ENCODE assay signal across 9 cellular contexts in the genomic region with DNA sequence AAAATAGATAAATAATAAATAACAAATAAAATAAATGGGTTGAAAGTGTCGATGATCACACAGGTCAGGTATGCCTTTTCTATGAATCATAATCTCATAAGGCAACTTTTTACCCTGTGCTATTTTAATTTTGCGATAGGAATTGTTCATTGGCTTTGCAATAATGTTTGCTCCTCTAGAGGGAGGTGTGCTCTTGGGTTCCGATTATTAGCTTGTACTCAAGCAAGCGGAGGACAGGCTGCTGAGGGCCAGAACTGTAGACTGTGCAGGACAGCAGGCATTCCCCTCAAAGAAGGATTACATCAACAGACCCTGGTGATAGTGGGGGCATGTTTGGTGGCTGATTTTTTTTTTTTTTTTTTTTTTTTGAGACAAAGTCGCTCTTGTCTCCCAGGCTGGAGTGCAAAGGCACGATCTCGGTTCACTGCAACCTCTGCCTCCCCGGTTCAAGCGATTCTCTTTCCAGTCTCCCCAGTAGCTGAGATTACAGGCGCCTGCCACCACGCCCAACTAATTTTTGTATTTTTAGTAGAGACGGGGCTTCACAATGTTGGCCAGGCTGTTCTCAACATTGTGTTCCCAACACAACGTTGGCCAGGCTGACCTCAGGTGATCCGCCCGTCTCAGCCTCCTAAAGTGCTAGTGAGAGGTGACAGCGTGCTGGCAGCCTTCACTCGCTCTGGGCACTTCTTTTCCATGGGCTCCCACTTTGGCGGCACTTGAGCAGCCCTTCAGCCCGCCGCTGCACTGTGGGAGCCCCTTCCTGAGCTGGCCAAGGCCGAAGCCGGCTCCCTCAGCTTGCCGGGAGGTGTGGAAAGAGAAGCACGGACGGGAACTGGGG. TPM values are rescaled to one million over a fixed set of nuclear protein-coding genes. Genes with fewer than 3 reads are reported as not detected.
DNase-seq lines count a peak whose midpoint lies in the region; ATAC-seq and TF ChIP-seq lines count a peak whose summit lies in the region.
"Had no signal": no experiment of that assay in that cellular context is flagged by ENCODE, and none has a peak within 500 bp of the region (broad histone marks: within the 10 kb centered on the region; RNA-seq: fewer than 3 reads in every experiment).

No MANE protein-coding gene starts in this region.

- WGBS in lung, 2 donors: 86 to 89% methylated on average over 25 of the region's 25 CpGs

- H3K27me3 Mint-ChIP-seq in activated CD4-positive, alpha-beta T cell treated with anti-CD3 and anti-CD28 coated beads, Interleukin-2, amount 10 ng/mL, durations not matched to agents 7 days and 5 days: no peaks in the 10 kb centered on the region
- no peaks in the 10 kb centered on the region for H3K27me3 Mint-ChIP-seq in activated naive CD8-positive, alpha-beta T cell treated with anti-CD3 and anti-CD28 coated beads for 36 hours
- H3K27me3 Mint-ChIP-seq: stimulated activated naive B cell treated with anti-CD40 and anti-IgM and Interleukin-4, amounts not matched to agents 10 μg/mL and 1 μg/mL and 100 μg/mL, for 72 hours had no signal

- H3K9me3 ChIP-seq in lung (ENCODE audit: control insufficient read depth in 2 of 2, insufficient read depth in 1 of 2, low read length in 1 of 2): peaks cover 0 to 3% of the 10 kb centered on the region in 2 donors

- TF ChIP-seq CTCF in C4-2B (conservative IDR thresholded peaks at IDR 0.05) (peak; percentile 63), lung (IDR thresholded peaks at IDR 0.05; ENCODE audit: control extremely low read depth, extremely low read depth) (peak; percentile 16)

- no peaks in the 10 kb centered on the region for H3K4me1 Mint-ChIP-seq in activated CD4-positive, alpha-beta T cell treated with anti-CD3 and anti-CD28 coated beads, Interleukin-2, amount 10 ng/mL, durations not matched to agents 7 days and 5 days
- no peaks in the 10 kb centered on the region for H3K4me1 Mint-ChIP-seq in activated naive CD8-positive, alpha-beta T cell treated with anti-CD3 and anti-CD28 coated beads for 36 hours
- H3K4me1 Mint-ChIP-seq: stimulated activated naive B cell treated with anti-CD40 and anti-IgM and Interleukin-4, amounts not matched to agents 10 μg/mL and 1 μg/mL and 100 μg/mL, for 72 hours had no signal

- H3K27ac Mint-ChIP-seq in activated CD4-positive, alpha-beta T cell treated with anti-CD3 and anti-CD28 coated beads, Interleukin-2, amount 10 ng/mL, durations not matched to agents 7 days and 5 days: no peak overlapping the region
- H3K27ac Mint-ChIP-seq in activated naive CD8-positive, alpha-beta T cell treated with anti-CD3 and anti-CD28 coated beads for 36 hours: no peak overlapping the region
- H3K27ac Mint-ChIP-seq: stimulated activated naive B cell treated with anti-CD40 and anti-IgM and Interleukin-4, amounts not matched to agents 10 μg/mL and 1 μg/mL and 100 μg/mL, for 72 hours had no signal

- no peaks in the 10 kb centered on the region for H3K36me3 Mint-ChIP-seq in activated CD4-positive, alpha-beta T cell treated with anti-CD3 and anti-CD28 coated beads, Interleukin-2, amount 10 ng/mL, durations not matched to agents 7 days and 5 days (ENCODE audit: low read depth)
- no peaks in the 10 kb centered on the region for H3K36me3 Mint-ChIP-seq in activated naive CD8-positive, alpha-beta T cell treated with anti-CD3 and anti-CD28 coated beads for 36 hours

- no peaks in the 10 kb centered on the region for H3K9me3 Mint-ChIP-seq in activated CD4-positive, alpha-beta T cell treated with anti-CD3 and anti-CD28 coated beads, Interleukin-2, amount 10 ng/mL, durations not matched to agents 7 days and 5 days
- no peaks in the 10 kb centered on the region for H3K9me3 Mint-ChIP-seq in activated naive CD8-positive, alpha-beta T cell treated with anti-CD3 and anti-CD28 coated beads for 36 hours
- H3K9me3 Mint-ChIP-seq: stimulated activated naive B cell treated with anti-CD40 and anti-IgM and Interleukin-4, amounts not matched to agents 10 μg/mL and 1 μg/mL and 100 μg/mL, for 72 hours had no signal

- no peak overlapping the region for H3K4me3 ChIP-seq in lung

- H3K27ac ChIP-seq in C4-2B (no peak overlapping the region), lung (ENCODE audit: low read depth in 1 of 2, low read length in 1 of 2) (no peak overlapping the region)

- in situ Hi-C loops in T47D (cut with HindIII; ENCODE audit: low pct_unique_long_range_greater_than_20kb, low sequenced_read_pairs): no loop called here

- H3K27me3 ChIP-seq in lung (ENCODE audit: control insufficient read depth, insufficient read depth): no peaks in the 10 kb centered on the region

- no peaks in the 10 kb centered on the region for H3K4me1 ChIP-seq in lung (ENCODE audit: control insufficient read depth in 2 of 2, insufficient read depth in 2 of 2, low read length in 2 of 2)

- DNase-seq in LoVo (ENCODE audit: low spot score) (peak; percentile 37), T47D (ENCODE audit: low read depth in 1 of 2, low spot score in 1 of 2) (peak; percentile 63 to 78), lung (ENCODE audit: low spot score) (no peak), NCI-H128 (lab: John Stamatoyannopoulos, UW; ENCODE audit: unreplicated experiment) (no peak)
- no peak for DNase-seq in activated CD4-positive, alpha-beta T cell treated with anti-CD3 and anti-CD28 coated beads, Interleukin-2, amount 10 ng/mL, durations not matched to agents 7 days and 5 days
- no peak for DNase-seq in activated naive CD8-positive, alpha-beta T cell treated with anti-CD3 and anti-CD28 coated beads for 36 hours
- DNase-seq: stimulated activated naive B cell treated with anti-CD40 and anti-IgM and Interleukin-4, amounts not matched to agents 10 μg/mL and 1 μg/mL and 100 μg/mL, for 72 hours had no signal

- H3K36me3 ChIP-seq in lung (ENCODE audit: control insufficient read depth in 2 of 2, insufficient read depth in 2 of 2, low read length in 2 of 2): no peaks in the 10 kb centered on the region

- ATAC-seq in lung (ENCODE audit: insufficient read depth, low FRiP score) (peak; percentile 75), HG03045 (IDR thresholded peaks at IDR 0.05; ENCODE audit: unreplicated experiment) (no peak)

- no peak overlapping the region for H3K4me3 Mint-ChIP-seq in activated CD4-positive, alpha-beta T cell treated with anti-CD3 and anti-CD28 coated beads, Interleukin-2, amount 10 ng/mL, durations not matched to agents 7 days and 5 days
- no peak overlapping the region for H3K4me3 Mint-ChIP-seq in activated naive CD8-positive, alpha-beta T cell treated with anti-CD3 and anti-CD28 coated beads for 36 hours
- H3K4me3 Mint-ChIP-seq: stimulated activated naive B cell treated with anti-CD40 and anti-IgM and Interleukin-4, amounts not matched to agents 10 μg/mL and 1 μg/mL and 100 μg/mL, for 72 hours had no signal

- CTCF ChIA-PET in activated CD4-positive, alpha-beta T cell treated with anti-CD3 and anti-CD28 coated beads, Interleukin-2, amount 10 ng/mL, durations not matched to agents 7 days and 5 days (lab: Charles Lee): no interaction called here

- POLR2A ChIA-PET in activated CD4-positive, alpha-beta T cell treated with anti-CD3 and anti-CD28 coated beads, Interleukin-2, amount 10 ng/mL, durations not matched to agents 7 days and 5 days (lab: Charles Lee): no interaction called here

RNA-seq across cellular contexts. Expression of a gene that starts 35.6 kb away (rescaled TPM):
- total RNA-seq in lung: 10 to 100 TPM; 15.0 to 25.4 TPM
- polyA plus RNA-seq in lung: 10 to 100 TPM; 10.2 to 15.2 TPM
- total RNA-seq in activated CD4-positive, alpha-beta T cell treated with anti-CD3 and anti-CD28 coated beads, Interleukin-2, amount 10 ng/mL, durations not matched to agents 7 days and 5 days: 10 to 100 TPM; 25.8 to 29.1 TPM
- total RNA-seq in activated naive CD8-positive, alpha-beta T cell treated with anti-CD3 and anti-CD28 coated beads for 36 hours: 10 to 100 TPM; 57.9 to 64.7 TPM

RNA-seq across cellular contexts. Expression of a gene that starts 35.6 kb away (rescaled TPM):
- under 1 TPM in 1 of 2 donors, not detected in 1; 0.15 TPM for total RNA-seq in lung
- not detected for polyA plus RNA-seq in lung
- total RNA-seq in activated CD4-positive, alpha-beta T cell treated with anti-CD3 and anti-CD28 coated beads, Interleukin-2, amount 10 ng/mL, durations not matched to agents 7 days and 5 days: under 1 TPM in 1 of 2 experiments, not detected in 1; 0.12 TPM
- under 1 TPM; 0.10 TPM for total RNA-seq in activated naive CD8-positive, alpha-beta T cell treated with anti-CD3 and anti-CD28 coated beads for 36 hours

Comparison
In these comparisons a context has a peak if more than half of its experiments do, and no peak if none do; other contexts are left out.
1. DNase-seq: peak in LoVo (single experiment) and T47D (2 of 2); none in lung (single experiment), activated CD4-positive, alpha-beta T cell treated with anti-CD3 and anti-CD28 coated beads, Interleukin-2, amount 10 ng/mL, durations not matched to agents 7 days and 5 days (single experiment), NCI-H128 (single experiment) and activated naive CD8-positive, alpha-beta T cell treated with anti-CD3 and anti-CD28 coated beads for 36 hours (single experiment).